ENCODE assay signal across 30 cellular contexts in genomic region chrX:81114757-81115156, GRCh38.
"Had no signal": no experiment of that assay in that cellular context is flagged by ENCODE, and none has a peak within 500 bp of the region (broad histone marks: within the 10 kb centered on the region; RNA-seq: fewer than 3 reads in every experiment).

No MANE protein-coding gene starts in this region.

- DNase-seq: activated CD4-positive, alpha-beta memory T cell treated with anti-CD3 and anti-CD28 coated beads for 36 hours; activated CD4-positive, alpha-beta T cell treated with anti-CD3 and anti-CD28 coated beads for 36 hours; activated CD4-positive, alpha-beta T cell treated with anti-CD3 and anti-CD28 coated beads, Interleukin-2, amount 10 ng/mL, durations not matched to agents 24 days and 14 days; activated CD4-positive, CD25-positive, alpha-beta regulatory T cell; activated CD4-positive, CD25-positive, alpha-beta regulatory T cell treated with anti-CD3 and anti-CD28 coated beads, Interleukin-2, amount 50 U/mL, for 72 hours; activated CD8-positive, alpha-beta memory T cell treated with anti-CD3 and anti-CD28 coated beads, Interleukin-2, amount 10 ng/mL, durations not matched to agents 7 days and 5 days; activated CD8-positive, alpha-beta memory T cell treated with anti-CD3 and anti-CD28 coated beads, Interleukin-2, amount 50 U/mL, for 4 hours; activated CD8-positive, alpha-beta T cell treated with anti-CD3 and anti-CD28 coated beads, Interleukin-2, amount 10 ng/mL, durations not matched to agents 7 days and 5 days; activated effector memory CD4-positive, alpha-beta T cell treated with anti-CD3 and anti-CD28 coated beads, Interleukin-2, amount 50 U/mL, for 16 hours; activated naive CD4-positive, alpha-beta T cell treated with anti-CD3 and anti-CD28 coated beads for 36 hours; activated naive CD8-positive, alpha-beta T cell treated with anti-CD3 and anti-CD28 coated beads for 36 hours; activated naive CD8-positive, alpha-beta T cell treated with anti-CD3 and anti-CD28 coated beads, Interleukin-2, amount 50 U/mL, for 24 hours; activated T-cell treated with anti-CD3 and anti-CD28 coated beads, Interleukin-2, amount 50 U/mL, for 1 hour; activated T-cell treated with anti-CD3 and anti-CD28 coated beads, Interleukin-2, amount 50 U/mL, for 48 hours; adrenal gland; amygdala; aorta; body of pancreas; cortex of kidney; dermis blood vessel endothelial cell; effector CD4-positive, alpha-beta T cell; effector memory CD8-positive, alpha-beta T cell; erythroblast; foreskin keratinocyte; T-helper 2 cell had no signal

- ATAC-seq: activated CD4-positive, alpha-beta T cell treated with anti-CD3 and anti-CD28 coated beads for 36 hours; activated CD8-positive, alpha-beta memory T cell treated with anti-CD3 and anti-CD28 coated beads, Interleukin-2, amount 10 ng/mL, durations not matched to agents 7 days and 5 days; activated CD8-positive, alpha-beta T cell treated with anti-CD3 and anti-CD28 coated beads, Interleukin-2, amount 10 ng/mL, durations not matched to agents 7 days and 5 days; activated naive CD8-positive, alpha-beta T cell treated with anti-CD3 and anti-CD28 coated beads, Interleukin-2, amount 50 U/mL, for 24 hours; body of pancreas; effector memory CD8-positive, alpha-beta T cell; foreskin keratinocyte; gastroesophageal sphincter had no signal

- H3K4me3 ChIP-seq: adrenal gland, body of pancreas, esophagus muscularis mucosa, gastroesophageal sphincter had no signal

- H3K27me3 ChIP-seq: adrenal gland, body of pancreas, esophagus muscularis mucosa, foreskin keratinocyte, gastroesophageal sphincter had no signal

- H3K4me3 Mint-ChIP-seq: activated CD4-positive, alpha-beta memory T cell treated with anti-CD3 and anti-CD28 coated beads for 36 hours; activated CD4-positive, alpha-beta T cell treated with anti-CD3 and anti-CD28 coated beads for 36 hours; activated CD4-positive, alpha-beta T cell treated with anti-CD3 and anti-CD28 coated beads, Interleukin-2, amount 10 ng/mL, durations not matched to agents 24 days and 14 days; activated CD8-positive, alpha-beta memory T cell treated with anti-CD3 and anti-CD28 coated beads, Interleukin-2, amount 10 ng/mL, durations not matched to agents 7 days and 5 days; activated CD8-positive, alpha-beta T cell treated with anti-CD3 and anti-CD28 coated beads, Interleukin-2, amount 10 ng/mL, durations not matched to agents 7 days and 5 days; activated naive CD4-positive, alpha-beta T cell treated with anti-CD3 and anti-CD28 coated beads for 36 hours; activated naive CD4-positive, alpha-beta T cell treated with anti-CD3 and anti-CD28 coated beads, Interleukin-2, amount 50 U/mL, for 24 hours; activated naive CD8-positive, alpha-beta T cell treated with anti-CD3 and anti-CD28 coated beads for 36 hours; activated naive CD8-positive, alpha-beta T cell treated with anti-CD3 and anti-CD28 coated beads, Interleukin-2, amount 50 U/mL, for 24 hours; activated T-helper 1 cell treated with anti-CD3 and anti-CD28 coated beads, Interleukin-12 subunit alpha, Interleukin-12 subunit beta, Interleukin-2, Interleukin-4 antibody, amounts not matched to agents 30 ng/mL and 10 ng/mL and 1 ng/mL, durations not matched to agents 14 hours and 24 hours and 36 hours; effector memory CD8-positive, alpha-beta T cell had no signal

- H3K4me1 ChIP-seq: body of pancreas, foreskin keratinocyte had no signal

- H3K27me3 Mint-ChIP-seq: activated CD4-positive, alpha-beta memory T cell treated with anti-CD3 and anti-CD28 coated beads for 36 hours; activated CD4-positive, alpha-beta T cell treated with anti-CD3 and anti-CD28 coated beads for 36 hours; activated CD4-positive, alpha-beta T cell treated with anti-CD3 and anti-CD28 coated beads, Interleukin-2, amount 10 ng/mL, durations not matched to agents 24 days and 14 days; activated CD8-positive, alpha-beta memory T cell treated with anti-CD3 and anti-CD28 coated beads, Interleukin-2, amount 10 ng/mL, durations not matched to agents 7 days and 5 days; activated naive CD4-positive, alpha-beta T cell treated with anti-CD3 and anti-CD28 coated beads, Interleukin-2, amount 50 U/mL, for 24 hours; activated naive CD8-positive, alpha-beta T cell treated with anti-CD3 and anti-CD28 coated beads for 36 hours; activated naive CD8-positive, alpha-beta T cell treated with anti-CD3 and anti-CD28 coated beads, Interleukin-2, amount 50 U/mL, for 24 hours; effector memory CD8-positive, alpha-beta T cell had no signal

- H3K27ac Mint-ChIP-seq: activated CD4-positive, alpha-beta memory T cell treated with anti-CD3 and anti-CD28 coated beads for 36 hours; activated CD4-positive, alpha-beta T cell treated with anti-CD3 and anti-CD28 coated beads for 36 hours; activated CD4-positive, alpha-beta T cell treated with anti-CD3 and anti-CD28 coated beads, Interleukin-2, amount 10 ng/mL, durations not matched to agents 24 days and 14 days; activated CD8-positive, alpha-beta memory T cell treated with anti-CD3 and anti-CD28 coated beads, Interleukin-2, amount 10 ng/mL, durations not matched to agents 7 days and 5 days; activated CD8-positive, alpha-beta T cell treated with anti-CD3 and anti-CD28 coated beads, Interleukin-2, amount 10 ng/mL, durations not matched to agents 7 days and 5 days; activated naive CD4-positive, alpha-beta T cell treated with anti-CD3 and anti-CD28 coated beads for 36 hours; activated naive CD4-positive, alpha-beta T cell treated with anti-CD3 and anti-CD28 coated beads, Interleukin-2, amount 50 U/mL, for 24 hours; activated naive CD8-positive, alpha-beta T cell treated with anti-CD3 and anti-CD28 coated beads for 36 hours; activated naive CD8-positive, alpha-beta T cell treated with anti-CD3 and anti-CD28 coated beads, Interleukin-2, amount 50 U/mL, for 24 hours; activated T-helper 1 cell treated with anti-CD3 and anti-CD28 coated beads, Interleukin-12 subunit alpha, Interleukin-12 subunit beta, Interleukin-2, Interleukin-4 antibody, amounts not matched to agents 30 ng/mL and 10 ng/mL and 1 ng/mL, durations not matched to agents 14 hours and 24 hours and 36 hours; activated T-helper 2 cell treated with anti-CD3 and anti-CD28 coated beads, Interferon-gamma antibody, Interleukin-2, Interleukin-4, amounts not matched to agents 10 μg/mL and 5 μg/mL and 100 μg/mL, durations not matched to agents 14 hours and 24 hours and 36 hours; effector memory CD8-positive, alpha-beta T cell had no signal

- H3K36me3 ChIP-seq: adrenal gland, esophagus muscularis mucosa, gastroesophageal sphincter had no signal

- H3K9me3 Mint-ChIP-seq: activated CD4-positive, alpha-beta memory T cell treated with anti-CD3 and anti-CD28 coated beads for 36 hours; activated CD4-positive, alpha-beta T cell treated with anti-CD3 and anti-CD28 coated beads, Interleukin-2, amount 10 ng/mL, durations not matched to agents 24 days and 14 days; activated naive CD4-positive, alpha-beta T cell treated with anti-CD3 and anti-CD28 coated beads for 36 hours; activated naive CD4-positive, alpha-beta T cell treated with anti-CD3 and anti-CD28 coated beads, Interleukin-2, amount 50 U/mL, for 24 hours; activated naive CD8-positive, alpha-beta T cell treated with anti-CD3 and anti-CD28 coated beads for 36 hours; activated naive CD8-positive, alpha-beta T cell treated with anti-CD3 and anti-CD28 coated beads, Interleukin-2, amount 50 U/mL, for 24 hours; activated T-helper 1 cell treated with anti-CD3 and anti-CD28 coated beads, Interleukin-12 subunit alpha, Interleukin-12 subunit beta, Interleukin-2, Interleukin-4 antibody, amounts not matched to agents 30 ng/mL and 10 ng/mL and 1 ng/mL, durations not matched to agents 14 hours and 24 hours and 36 hours; activated T-helper 2 cell treated with anti-CD3 and anti-CD28 coated beads, Interferon-gamma antibody, Interleukin-2, Interleukin-4, amounts not matched to agents 10 μg/mL and 5 μg/mL and 100 μg/mL, durations not matched to agents 14 hours and 24 hours and 36 hours; effector memory CD8-positive, alpha-beta T cell had no signal

- H3K27ac ChIP-seq: adrenal gland, body of pancreas, esophagus muscularis mucosa, foreskin keratinocyte, gastroesophageal sphincter had no signal

- H3K9me3 ChIP-seq: adrenal gland, body of pancreas, esophagus muscularis mucosa, gastroesophageal sphincter had no signal

- H3K36me3 Mint-ChIP-seq: activated CD4-positive, alpha-beta memory T cell treated with anti-CD3 and anti-CD28 coated beads for 36 hours; activated CD8-positive, alpha-beta memory T cell treated with anti-CD3 and anti-CD28 coated beads, Interleukin-2, amount 10 ng/mL, durations not matched to agents 7 days and 5 days had no signal
